Comparison of ENCODE assay signal across 1 cellular context in the genomic region with DNA sequence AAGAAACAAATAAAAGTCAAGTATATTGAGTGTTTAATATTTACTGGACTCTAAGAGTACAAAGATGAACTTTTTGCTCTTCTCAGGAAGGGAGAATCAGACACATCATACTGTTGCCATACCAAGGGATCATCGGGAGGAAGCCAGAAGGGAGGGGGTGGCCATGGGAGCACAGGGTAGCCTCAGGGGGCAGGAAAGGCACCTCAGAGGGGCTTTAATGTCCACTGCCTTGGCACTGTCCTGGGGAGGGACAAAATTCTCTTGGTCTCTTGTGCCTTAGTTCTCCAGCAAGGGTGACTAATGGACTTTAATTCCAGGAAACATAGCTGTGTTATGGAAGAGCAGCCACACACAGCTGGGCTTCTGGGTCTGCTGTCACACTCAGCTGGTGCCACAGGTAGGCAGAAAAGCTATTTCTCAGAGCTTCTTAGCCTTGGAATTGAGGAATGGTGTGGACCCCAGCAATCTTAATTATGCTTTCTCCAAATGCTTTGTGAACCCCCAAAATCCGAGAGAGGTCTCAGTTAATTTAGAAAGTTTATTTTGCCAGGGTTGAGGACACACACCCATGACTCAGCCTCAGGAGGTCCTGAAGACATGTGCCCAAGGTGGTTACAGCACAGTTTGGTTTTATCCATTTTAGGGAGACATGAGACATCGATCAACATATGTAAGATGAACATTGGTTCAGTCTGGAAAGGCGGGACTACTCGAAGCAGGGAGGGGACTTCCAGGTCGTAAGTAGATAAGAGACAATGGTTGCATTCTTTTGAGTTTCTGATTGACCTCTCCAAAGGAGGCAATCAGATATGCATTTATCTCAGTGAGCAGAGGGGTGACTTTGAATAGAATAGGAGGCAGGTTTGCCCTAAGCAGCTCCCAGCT.
TF ChIP-seq lines count a peak whose summit lies in the region.

No MANE protein-coding gene starts in this region.

TF ChIP-seq in H1, 55 proteins besides CTCF, POLR2A, EP300 and RAD21 (continued from another document):
- TF ChIP-seq, protein P1, sequence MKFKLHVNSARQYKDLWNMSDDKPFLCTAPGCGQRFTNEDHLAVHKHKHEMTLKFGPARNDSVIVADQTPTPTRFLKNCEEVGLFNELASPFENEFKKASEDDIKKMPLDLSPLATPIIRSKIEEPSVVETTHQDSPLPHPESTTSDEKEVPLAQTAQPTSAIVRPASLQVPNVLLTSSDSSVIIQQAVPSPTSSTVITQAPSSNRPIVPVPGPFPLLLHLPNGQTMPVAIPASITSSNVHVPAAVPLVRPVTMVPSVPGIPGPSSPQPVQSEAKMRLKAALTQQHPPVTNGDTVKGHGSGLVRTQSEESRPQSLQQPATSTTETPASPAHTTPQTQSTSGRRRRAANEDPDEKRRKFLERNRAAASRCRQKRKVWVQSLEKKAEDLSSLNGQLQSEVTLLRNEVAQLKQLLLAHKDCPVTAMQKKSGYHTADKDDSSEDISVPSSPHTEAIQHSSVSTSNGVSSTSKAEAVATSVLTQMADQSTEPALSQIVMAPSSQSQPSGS (IDR thresholded peaks at IDR 0.05; ENCODE audit: low read length) = no peak
- no peak for TF ChIP-seq SIX5 (IDR thresholded peaks at IDR 0.05; ENCODE audit: low read depth, low read length)
- no peak for TF ChIP-seq POU5F1 (IDR thresholded peaks at IDR 0.05; ENCODE audit: low read depth, low read length)
- no peak for TF ChIP-seq RFX5 (IDR thresholded peaks at IDR 0.05; ENCODE audit: borderline replicate concordance, low read depth, low read length)
- no peak for TF ChIP-seq KDM4A (IDR thresholded peaks at IDR 0.05; ENCODE audit: low read depth, low read length, severe bottlenecking)
- no peak for TF ChIP-seq GABPA (IDR thresholded peaks at IDR 0.05; ENCODE audit: borderline replicate concordance, insufficient read depth, low read length)
- TF ChIP-seq EGR1 (IDR thresholded peaks at IDR 0.05; ENCODE audit: borderline replicate concordance, low read depth, low read length) = no peak
- TF ChIP-seq GTF2F1 (IDR thresholded peaks at IDR 0.05; ENCODE audit: borderline replicate concordance, low read depth, low read length) = no peak
- no peak for TF ChIP-seq CREB1 (IDR thresholded peaks at IDR 0.05)
- TF ChIP-seq KDM5A (IDR thresholded peaks at IDR 0.05; ENCODE audit: low read length) = no peak
- no peak for TF ChIP-seq CTBP2 (IDR thresholded peaks at IDR 0.05; ENCODE audit: borderline replicate concordance, insufficient read depth, insufficient read length, low read length)
- TF ChIP-seq RXRA (IDR thresholded peaks at IDR 0.05; ENCODE audit: insufficient read depth, low read depth, low read length) = no peak
- no peak for TF ChIP-seq MAX (IDR thresholded peaks at IDR 0.05)
- TF ChIP-seq SIRT6 (IDR thresholded peaks at IDR 0.05; ENCODE audit: low read length) = no peak
- no peak for TF ChIP-seq POLR2AphosphoS5 (IDR thresholded peaks at IDR 0.05; ENCODE audit: low read depth, low read length)
TF ChIP-seq in H1: peak in this region for 0.
